ENCODE assay signal across 1 cellular context in the genomic region with DNA sequence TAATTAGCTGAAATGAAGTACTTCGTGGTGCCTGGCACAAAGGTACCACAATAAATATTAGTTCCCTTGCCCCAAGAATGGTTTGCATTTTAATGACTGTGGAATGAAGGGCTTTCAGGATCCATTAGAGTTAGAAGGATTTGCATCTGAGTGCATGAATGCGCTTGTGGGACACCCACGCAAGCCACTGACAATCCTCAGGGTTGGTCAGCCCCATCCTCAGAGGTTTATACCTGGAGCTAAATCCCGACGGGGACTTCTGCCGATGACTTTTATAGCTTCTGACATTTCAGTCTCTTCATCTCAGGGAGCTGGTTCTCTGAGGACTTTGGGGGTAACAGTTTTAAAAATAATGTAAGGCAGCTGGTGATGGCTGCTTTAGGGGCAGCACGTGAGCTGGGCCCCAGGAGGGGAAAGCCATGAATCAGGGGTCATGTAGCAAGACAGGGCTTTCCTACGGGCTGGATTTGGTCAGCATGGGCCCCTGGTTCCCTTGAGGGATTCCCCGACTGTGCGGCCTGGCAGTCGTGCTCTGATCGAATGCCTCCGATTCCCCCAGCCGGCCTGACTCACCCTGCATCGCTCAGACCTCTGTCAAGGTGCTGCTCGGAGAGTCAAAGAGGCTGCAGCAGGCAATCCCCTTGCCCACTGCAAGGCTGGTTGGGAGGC.
TF ChIP-seq lines count a peak whose summit lies in the region.

No MANE protein-coding gene starts in this region.

TF ChIP-seq in GM12878, 131 proteins besides CTCF, POLR2A, EP300 and RAD21 (continued from another document and continues in another):
- TF ChIP-seq SIX5 (IDR thresholded peaks at IDR 0.05; ENCODE audit: low read depth, low read length, severe bottlenecking) (no peak), RELA (IDR thresholded peaks at IDR 0.05; ENCODE audit: borderline replicate concordance, partially characterized antibody) (peak; percentile 84), PML (IDR thresholded peaks at IDR 0.05; ENCODE audit: low read length) (peak; percentile 56; the same call in 1 of the 2 replicates), IKZF1 (conservative IDR thresholded peaks at IDR 0.05) (peak; percentile 91), JUNB (IDR thresholded peaks at IDR 0.05) (peak; percentile 80), IKZF2 (IDR thresholded peaks at IDR 0.05) (peak; percentile 76), MYC (IDR thresholded peaks at IDR 0.05; ENCODE audit: insufficient read depth, insufficient read length, insufficient replicate concordance, low read length, severe bottlenecking) (no peak), ZSCAN29 (IDR thresholded peaks at IDR 0.05) (no peak), RAD51 (IDR thresholded peaks at IDR 0.05) (peak; percentile 76), HDAC2 (IDR thresholded peaks at IDR 0.05) (no peak), ZNF207 (IDR thresholded peaks at IDR 0.05; ENCODE audit: borderline replicate concordance) (no peak; the same call in 1 of the 2 replicates), GABPA (IDR thresholded peaks at IDR 0.05; ENCODE audit: low read depth) (peak; percentile 11; the same call in 1 of the 2 replicates), CEBPB (IDR thresholded peaks at IDR 0.05; ENCODE audit: borderline replicate concordance in 1 of 2, low read depth in 2 of 2, low read length in 2 of 2) (no peak), ZNF274 (IDR thresholded peaks at IDR 0.05; ENCODE audit: insufficient read depth, insufficient read length) (no peak), EED (IDR thresholded peaks at IDR 0.05; ENCODE audit: low read depth) (peak; percentile 94), PAX8 (IDR thresholded peaks at IDR 0.05) (no peak), NFXL1 (IDR thresholded peaks at IDR 0.05; ENCODE audit: borderline replicate concordance) (no peak), NR2C2 (IDR thresholded peaks at IDR 0.05; ENCODE audit: borderline replicate concordance, control insufficient read depth, insufficient read length, low read depth) (no peak), MYB (IDR thresholded peaks at IDR 0.05; ENCODE audit: borderline replicate concordance, low read depth, low read length) (no peak)
- TF ChIP-seq, protein P1, sequence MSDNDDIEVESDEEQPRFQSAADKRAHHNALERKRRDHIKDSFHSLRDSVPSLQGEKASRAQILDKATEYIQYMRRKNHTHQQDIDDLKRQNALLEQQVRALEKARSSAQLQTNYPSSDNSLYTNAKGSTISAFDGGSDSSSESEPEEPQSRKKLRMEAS (IDR thresholded peaks at IDR 0.05; ENCODE audit: low read depth, low read length): no peak; the same call in 1 of the 2 replicates
- TF ChIP-seq, protein P2, sequence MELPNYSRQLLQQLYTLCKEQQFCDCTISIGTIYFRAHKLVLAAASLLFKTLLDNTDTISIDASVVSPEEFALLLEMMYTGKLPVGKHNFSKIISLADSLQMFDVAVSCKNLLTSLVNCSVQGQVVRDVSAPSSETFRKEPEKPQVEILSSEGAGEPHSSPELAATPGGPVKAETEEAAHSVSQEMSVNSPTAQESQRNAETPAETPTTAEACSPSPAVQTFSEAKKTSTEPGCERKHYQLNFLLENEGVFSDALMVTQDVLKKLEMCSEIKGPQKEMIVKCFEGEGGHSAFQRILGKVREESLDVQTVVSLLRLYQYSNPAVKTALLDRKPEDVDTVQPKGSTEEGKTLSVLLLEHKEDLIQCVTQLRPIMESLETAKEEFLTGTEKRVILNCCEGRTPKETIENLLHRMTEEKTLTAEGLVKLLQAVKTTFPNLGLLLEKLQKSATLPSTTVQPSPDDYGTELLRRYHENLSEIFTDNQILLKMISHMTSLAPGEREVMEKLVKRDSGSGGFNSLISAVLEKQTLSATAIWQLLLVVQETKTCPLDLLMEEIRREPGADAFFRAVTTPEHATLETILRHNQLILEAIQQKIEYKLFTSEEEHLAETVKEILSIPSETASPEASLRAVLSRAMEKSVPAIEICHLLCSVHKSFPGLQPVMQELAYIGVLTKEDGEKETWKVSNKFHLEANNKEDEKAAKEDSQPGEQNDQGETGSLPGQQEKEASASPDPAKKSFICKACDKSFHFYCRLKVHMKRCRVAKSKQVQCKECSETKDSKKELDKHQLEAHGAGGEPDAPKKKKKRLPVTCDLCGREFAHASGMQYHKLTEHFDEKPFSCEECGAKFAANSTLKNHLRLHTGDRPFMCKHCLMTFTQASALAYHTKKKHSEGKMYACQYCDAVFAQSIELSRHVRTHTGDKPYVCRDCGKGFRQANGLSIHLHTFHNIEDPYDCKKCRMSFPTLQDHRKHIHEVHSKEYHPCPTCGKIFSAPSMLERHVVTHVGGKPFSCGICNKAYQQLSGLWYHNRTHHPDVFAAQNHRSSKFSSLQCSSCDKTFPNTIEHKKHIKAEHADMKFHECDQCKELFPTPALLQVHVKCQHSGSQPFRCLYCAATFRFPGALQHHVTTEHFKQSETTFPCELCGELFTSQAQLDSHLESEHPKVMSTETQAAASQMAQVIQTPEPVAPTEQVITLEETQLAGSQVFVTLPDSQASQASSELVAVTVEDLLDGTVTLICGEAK (IDR thresholded peaks at IDR 0.05; ENCODE audit: borderline replicate concordance): no peak
- TF ChIP-seq, protein P3, sequence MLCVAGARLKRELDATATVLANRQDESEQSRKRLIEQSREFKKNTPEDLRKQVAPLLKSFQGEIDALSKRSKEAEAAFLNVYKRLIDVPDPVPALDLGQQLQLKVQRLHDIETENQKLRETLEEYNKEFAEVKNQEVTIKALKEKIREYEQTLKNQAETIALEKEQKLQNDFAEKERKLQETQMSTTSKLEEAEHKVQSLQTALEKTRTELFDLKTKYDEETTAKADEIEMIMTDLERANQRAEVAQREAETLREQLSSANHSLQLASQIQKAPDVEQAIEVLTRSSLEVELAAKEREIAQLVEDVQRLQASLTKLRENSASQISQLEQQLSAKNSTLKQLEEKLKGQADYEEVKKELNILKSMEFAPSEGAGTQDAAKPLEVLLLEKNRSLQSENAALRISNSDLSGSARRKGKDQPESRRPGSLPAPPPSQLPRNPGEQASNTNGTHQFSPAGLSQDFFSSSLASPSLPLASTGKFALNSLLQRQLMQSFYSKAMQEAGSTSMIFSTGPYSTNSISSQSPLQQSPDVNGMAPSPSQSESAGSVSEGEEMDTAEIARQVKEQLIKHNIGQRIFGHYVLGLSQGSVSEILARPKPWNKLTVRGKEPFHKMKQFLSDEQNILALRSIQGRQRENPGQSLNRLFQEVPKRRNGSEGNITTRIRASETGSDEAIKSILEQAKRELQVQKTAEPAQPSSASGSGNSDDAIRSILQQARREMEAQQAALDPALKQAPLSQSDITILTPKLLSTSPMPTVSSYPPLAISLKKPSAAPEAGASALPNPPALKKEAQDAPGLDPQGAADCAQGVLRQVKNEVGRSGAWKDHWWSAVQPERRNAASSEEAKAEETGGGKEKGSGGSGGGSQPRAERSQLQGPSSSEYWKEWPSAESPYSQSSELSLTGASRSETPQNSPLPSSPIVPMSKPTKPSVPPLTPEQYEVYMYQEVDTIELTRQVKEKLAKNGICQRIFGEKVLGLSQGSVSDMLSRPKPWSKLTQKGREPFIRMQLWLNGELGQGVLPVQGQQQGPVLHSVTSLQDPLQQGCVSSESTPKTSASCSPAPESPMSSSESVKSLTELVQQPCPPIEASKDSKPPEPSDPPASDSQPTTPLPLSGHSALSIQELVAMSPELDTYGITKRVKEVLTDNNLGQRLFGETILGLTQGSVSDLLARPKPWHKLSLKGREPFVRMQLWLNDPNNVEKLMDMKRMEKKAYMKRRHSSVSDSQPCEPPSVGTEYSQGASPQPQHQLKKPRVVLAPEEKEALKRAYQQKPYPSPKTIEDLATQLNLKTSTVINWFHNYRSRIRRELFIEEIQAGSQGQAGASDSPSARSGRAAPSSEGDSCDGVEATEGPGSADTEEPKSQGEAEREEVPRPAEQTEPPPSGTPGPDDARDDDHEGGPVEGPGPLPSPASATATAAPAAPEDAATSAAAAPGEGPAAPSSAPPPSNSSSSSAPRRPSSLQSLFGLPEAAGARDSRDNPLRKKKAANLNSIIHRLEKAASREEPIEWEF (IDR thresholded peaks at IDR 0.05; ENCODE audit: insufficient replicate concordance, low read depth, low read length): no peak
- TF ChIP-seq, protein P4, sequence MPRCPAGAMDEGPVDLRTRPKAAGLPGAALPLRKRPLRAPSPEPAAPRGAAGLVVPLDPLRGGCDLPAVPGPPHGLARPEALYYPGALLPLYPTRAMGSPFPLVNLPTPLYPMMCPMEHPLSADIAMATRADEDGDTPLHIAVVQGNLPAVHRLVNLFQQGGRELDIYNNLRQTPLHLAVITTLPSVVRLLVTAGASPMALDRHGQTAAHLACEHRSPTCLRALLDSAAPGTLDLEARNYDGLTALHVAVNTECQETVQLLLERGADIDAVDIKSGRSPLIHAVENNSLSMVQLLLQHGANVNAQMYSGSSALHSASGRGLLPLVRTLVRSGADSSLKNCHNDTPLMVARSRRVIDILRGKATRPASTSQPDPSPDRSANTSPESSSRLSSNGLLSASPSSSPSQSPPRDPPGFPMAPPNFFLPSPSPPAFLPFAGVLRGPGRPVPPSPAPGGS (IDR thresholded peaks at IDR 0.05; ENCODE audit: borderline replicate concordance, insufficient read depth, low read depth, low read length, poor library complexity, severe bottlenecking): peak; percentile 75
- TF ChIP-seq, protein P5, sequence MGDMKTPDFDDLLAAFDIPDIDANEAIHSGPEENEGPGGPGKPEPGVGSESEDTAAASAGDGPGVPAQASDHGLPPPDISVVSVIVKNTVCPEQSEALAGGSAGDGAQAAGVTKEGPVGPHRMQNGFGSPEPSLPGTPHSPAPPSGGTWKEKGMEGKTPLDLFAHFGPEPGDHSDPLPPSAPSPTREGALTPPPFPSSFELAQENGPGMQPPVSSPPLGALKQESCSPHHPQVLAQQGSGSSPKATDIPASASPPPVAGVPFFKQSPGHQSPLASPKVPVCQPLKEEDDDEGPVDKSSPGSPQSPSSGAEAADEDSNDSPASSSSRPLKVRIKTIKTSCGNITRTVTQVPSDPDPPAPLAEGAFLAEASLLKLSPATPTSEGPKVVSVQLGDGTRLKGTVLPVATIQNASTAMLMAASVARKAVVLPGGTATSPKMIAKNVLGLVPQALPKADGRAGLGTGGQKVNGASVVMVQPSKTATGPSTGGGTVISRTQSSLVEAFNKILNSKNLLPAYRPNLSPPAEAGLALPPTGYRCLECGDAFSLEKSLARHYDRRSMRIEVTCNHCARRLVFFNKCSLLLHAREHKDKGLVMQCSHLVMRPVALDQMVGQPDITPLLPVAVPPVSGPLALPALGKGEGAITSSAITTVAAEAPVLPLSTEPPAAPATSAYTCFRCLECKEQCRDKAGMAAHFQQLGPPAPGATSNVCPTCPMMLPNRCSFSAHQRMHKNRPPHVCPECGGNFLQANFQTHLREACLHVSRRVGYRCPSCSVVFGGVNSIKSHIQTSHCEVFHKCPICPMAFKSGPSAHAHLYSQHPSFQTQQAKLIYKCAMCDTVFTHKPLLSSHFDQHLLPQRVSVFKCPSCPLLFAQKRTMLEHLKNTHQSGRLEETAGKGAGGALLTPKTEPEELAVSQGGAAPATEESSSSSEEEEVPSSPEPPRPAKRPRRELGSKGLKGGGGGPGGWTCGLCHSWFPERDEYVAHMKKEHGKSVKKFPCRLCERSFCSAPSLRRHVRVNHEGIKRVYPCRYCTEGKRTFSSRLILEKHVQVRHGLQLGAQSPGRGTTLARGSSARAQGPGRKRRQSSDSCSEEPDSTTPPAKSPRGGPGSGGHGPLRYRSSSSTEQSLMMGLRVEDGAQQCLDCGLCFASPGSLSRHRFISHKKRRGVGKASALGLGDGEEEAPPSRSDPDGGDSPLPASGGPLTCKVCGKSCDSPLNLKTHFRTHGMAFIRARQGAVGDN (IDR thresholded peaks at IDR 0.05): peak; percentile 85
- TF ChIP-seq, protein P6, sequence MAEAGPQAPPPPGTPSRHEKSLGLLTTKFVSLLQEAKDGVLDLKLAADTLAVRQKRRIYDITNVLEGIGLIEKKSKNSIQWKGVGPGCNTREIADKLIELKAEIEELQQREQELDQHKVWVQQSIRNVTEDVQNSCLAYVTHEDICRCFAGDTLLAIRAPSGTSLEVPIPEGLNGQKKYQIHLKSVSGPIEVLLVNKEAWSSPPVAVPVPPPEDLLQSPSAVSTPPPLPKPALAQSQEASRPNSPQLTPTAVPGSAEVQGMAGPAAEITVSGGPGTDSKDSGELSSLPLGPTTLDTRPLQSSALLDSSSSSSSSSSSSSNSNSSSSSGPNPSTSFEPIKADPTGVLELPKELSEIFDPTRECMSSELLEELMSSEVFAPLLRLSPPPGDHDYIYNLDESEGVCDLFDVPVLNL (IDR thresholded peaks at IDR 0.05; ENCODE audit: low read depth, low read length): no peak
- TF ChIP-seq, protein P7, sequence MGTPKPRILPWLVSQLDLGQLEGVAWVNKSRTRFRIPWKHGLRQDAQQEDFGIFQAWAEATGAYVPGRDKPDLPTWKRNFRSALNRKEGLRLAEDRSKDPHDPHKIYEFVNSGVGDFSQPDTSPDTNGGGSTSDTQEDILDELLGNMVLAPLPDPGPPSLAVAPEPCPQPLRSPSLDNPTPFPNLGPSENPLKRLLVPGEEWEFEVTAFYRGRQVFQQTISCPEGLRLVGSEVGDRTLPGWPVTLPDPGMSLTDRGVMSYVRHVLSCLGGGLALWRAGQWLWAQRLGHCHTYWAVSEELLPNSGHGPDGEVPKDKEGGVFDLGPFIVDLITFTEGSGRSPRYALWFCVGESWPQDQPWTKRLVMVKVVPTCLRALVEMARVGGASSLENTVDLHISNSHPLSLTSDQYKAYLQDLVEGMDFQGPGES (IDR thresholded peaks at IDR 0.05): no peak
- TF ChIP-seq, protein P8, sequence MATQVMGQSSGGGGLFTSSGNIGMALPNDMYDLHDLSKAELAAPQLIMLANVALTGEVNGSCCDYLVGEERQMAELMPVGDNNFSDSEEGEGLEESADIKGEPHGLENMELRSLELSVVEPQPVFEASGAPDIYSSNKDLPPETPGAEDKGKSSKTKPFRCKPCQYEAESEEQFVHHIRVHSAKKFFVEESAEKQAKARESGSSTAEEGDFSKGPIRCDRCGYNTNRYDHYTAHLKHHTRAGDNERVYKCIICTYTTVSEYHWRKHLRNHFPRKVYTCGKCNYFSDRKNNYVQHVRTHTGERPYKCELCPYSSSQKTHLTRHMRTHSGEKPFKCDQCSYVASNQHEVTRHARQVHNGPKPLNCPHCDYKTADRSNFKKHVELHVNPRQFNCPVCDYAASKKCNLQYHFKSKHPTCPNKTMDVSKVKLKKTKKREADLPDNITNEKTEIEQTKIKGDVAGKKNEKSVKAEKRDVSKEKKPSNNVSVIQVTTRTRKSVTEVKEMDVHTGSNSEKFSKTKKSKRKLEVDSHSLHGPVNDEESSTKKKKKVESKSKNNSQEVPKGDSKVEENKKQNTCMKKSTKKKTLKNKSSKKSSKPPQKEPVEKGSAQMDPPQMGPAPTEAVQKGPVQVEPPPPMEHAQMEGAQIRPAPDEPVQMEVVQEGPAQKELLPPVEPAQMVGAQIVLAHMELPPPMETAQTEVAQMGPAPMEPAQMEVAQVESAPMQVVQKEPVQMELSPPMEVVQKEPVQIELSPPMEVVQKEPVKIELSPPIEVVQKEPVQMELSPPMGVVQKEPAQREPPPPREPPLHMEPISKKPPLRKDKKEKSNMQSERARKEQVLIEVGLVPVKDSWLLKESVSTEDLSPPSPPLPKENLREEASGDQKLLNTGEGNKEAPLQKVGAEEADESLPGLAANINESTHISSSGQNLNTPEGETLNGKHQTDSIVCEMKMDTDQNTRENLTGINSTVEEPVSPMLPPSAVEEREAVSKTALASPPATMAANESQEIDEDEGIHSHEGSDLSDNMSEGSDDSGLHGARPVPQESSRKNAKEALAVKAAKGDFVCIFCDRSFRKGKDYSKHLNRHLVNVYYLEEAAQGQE (IDR thresholded peaks at IDR 0.05; ENCODE audit: low read depth, low read length): 0 out of 2 replicates have a peak, but pooled peaks have one; percentile 29
